In the genomic region with DNA sequence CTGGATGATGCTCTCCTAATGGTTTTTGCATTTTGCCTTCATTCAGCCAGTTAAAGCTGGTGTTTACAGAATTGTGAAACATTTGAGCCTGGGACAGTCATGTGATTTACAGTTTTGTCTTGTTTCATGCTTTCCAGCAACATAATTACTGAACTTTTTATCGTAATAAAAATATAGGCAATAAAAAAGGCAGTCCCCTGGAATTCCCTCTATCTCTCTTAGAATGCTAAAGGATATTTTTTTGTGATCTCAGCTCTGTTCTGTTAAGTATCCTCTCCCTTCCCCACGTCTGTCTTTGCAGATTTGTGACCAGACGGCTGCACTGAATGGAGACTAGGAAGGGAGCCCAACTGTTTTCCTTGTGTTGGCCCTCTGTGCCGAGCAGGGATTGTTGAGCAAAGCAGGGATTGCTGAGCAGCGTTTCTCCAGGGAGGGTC, we compare ENCODE assay signal across 1 cellular context.
TF ChIP-seq lines count a peak whose summit lies in the region.

No MANE protein-coding gene starts in this region.

TF ChIP-seq in GM23338, 12 proteins besides CTCF, POLR2A, EP300 and RAD21 (continued from another document):
- TF ChIP-seq, protein P1, sequence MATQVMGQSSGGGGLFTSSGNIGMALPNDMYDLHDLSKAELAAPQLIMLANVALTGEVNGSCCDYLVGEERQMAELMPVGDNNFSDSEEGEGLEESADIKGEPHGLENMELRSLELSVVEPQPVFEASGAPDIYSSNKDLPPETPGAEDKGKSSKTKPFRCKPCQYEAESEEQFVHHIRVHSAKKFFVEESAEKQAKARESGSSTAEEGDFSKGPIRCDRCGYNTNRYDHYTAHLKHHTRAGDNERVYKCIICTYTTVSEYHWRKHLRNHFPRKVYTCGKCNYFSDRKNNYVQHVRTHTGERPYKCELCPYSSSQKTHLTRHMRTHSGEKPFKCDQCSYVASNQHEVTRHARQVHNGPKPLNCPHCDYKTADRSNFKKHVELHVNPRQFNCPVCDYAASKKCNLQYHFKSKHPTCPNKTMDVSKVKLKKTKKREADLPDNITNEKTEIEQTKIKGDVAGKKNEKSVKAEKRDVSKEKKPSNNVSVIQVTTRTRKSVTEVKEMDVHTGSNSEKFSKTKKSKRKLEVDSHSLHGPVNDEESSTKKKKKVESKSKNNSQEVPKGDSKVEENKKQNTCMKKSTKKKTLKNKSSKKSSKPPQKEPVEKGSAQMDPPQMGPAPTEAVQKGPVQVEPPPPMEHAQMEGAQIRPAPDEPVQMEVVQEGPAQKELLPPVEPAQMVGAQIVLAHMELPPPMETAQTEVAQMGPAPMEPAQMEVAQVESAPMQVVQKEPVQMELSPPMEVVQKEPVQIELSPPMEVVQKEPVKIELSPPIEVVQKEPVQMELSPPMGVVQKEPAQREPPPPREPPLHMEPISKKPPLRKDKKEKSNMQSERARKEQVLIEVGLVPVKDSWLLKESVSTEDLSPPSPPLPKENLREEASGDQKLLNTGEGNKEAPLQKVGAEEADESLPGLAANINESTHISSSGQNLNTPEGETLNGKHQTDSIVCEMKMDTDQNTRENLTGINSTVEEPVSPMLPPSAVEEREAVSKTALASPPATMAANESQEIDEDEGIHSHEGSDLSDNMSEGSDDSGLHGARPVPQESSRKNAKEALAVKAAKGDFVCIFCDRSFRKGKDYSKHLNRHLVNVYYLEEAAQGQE (IDR thresholded peaks at IDR 0.05; ENCODE audit: unreplicated experiment), result no peak
- TF ChIP-seq STAT1 (IDR thresholded peaks at IDR 0.05; ENCODE audit: unreplicated experiment), result no peak
- TF ChIP-seq NANOG (IDR thresholded peaks at IDR 0.05; ENCODE audit: borderline replicate concordance), result no peak
- TF ChIP-seq ZNF331 (CRISPR knock-in tag; IDR thresholded peaks at IDR 0.05; ENCODE audit: low read depth), result no peak
- TF ChIP-seq, protein P2, sequence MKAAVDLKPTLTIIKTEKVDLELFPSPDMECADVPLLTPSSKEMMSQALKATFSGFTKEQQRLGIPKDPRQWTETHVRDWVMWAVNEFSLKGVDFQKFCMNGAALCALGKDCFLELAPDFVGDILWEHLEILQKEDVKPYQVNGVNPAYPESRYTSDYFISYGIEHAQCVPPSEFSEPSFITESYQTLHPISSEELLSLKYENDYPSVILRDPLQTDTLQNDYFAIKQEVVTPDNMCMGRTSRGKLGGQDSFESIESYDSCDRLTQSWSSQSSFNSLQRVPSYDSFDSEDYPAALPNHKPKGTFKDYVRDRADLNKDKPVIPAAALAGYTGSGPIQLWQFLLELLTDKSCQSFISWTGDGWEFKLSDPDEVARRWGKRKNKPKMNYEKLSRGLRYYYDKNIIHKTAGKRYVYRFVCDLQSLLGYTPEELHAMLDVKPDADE (IDR thresholded peaks at IDR 0.05), result no peak
- TF ChIP-seq ZNF114 (CRISPR knock-in tag; IDR thresholded peaks at IDR 0.05), result no peak
- TF ChIP-seq POLR2AphosphoS5 (IDR thresholded peaks at IDR 0.05; ENCODE audit: low read depth), result no peak
TF ChIP-seq in GM23338: peak in this region for 0.
